ENCODE assay signal across 17 cellular contexts in the genomic region with DNA sequence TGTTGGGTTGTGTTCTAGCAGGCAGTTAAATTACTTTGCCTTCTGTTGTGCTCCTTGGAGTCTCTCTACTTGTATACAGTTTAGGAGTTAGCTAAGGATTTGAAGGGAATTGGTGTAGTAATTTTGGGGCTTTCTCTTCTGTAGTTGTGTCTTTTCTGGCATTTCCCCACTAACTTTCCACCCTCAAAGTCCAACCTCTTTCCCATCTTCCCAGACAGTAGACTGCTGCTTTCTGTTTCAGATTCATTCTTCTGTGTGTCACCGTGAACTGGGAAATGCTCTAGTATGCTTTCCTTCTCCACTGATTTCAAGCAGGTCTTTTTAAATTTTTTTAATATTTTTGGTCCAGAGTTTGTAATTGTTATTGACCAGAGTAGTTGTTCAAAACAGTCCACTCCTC. TPM values are rescaled to one million over a fixed set of nuclear protein-coding genes. Genes with fewer than 3 reads are reported as not detected.
DNase-seq lines count a peak whose midpoint lies in the region; ATAC-seq and TF ChIP-seq lines count a peak whose summit lies in the region.
"Had no signal": no experiment of that assay in that cellular context is flagged by ENCODE, and none has a peak within 500 bp of the region (broad histone marks: within the 10 kb centered on the region; RNA-seq: fewer than 3 reads in every experiment).

No MANE protein-coding gene starts in this region.

- H2AFZ ChIP-seq in IMR-90 (replicated peaks; ENCODE audit: low read length, poor library complexity): no peak overlapping the region
- H2AFZ ChIP-seq: PC-9 had no signal

- H3K27ac ChIP-seq in IMR-90 (ENCODE audit: insufficient read depth, low read length): peak overlapping the region; percentile 16; the same call in 1 of the 2 replicates
- peak overlapping the region in 3 of 4 donors; percentile 28 to 98 (median 94) for H3K27ac ChIP-seq in gastrocnemius medialis
- peak overlapping the region; percentile 45 to 65 for H3K27ac ChIP-seq in uterus
- H3K27ac ChIP-seq in ascending aorta: no peak overlapping the region
- H3K27ac ChIP-seq in upper lobe of left lung: no peak overlapping the region
- H3K27ac ChIP-seq: KMS-11, PC-9 had no signal

- H2BK5ac ChIP-seq in IMR-90 (ENCODE audit: low read depth, low read length, poor library complexity, severe bottlenecking): peak overlapping the region; percentile 49

- CTCF ChIA-PET in IMR-90 (lab: Yijun Ruan, JAX): no interaction called here

- peak overlapping the region in 1 of 2 experiments; percentile 8; a peak in 1 of 4 replicates for H4K8ac ChIP-seq in IMR-90 (ENCODE audit: low read depth in 2 of 2, low read length in 2 of 2)

- H2BK120ac ChIP-seq in IMR-90 (ENCODE audit: low read depth, low read length): peak overlapping the region; percentile 38; the same call in 1 of the 2 replicates

- H3K4me3 ChIP-seq in IMR-90 (ENCODE audit: insufficient read depth, low read depth, low read length) (no peak overlapping the region), fibroblast of villous mesenchyme (ENCODE audit: low read depth, low read length) (no peak overlapping the region), gastrocnemius medialis (no peak overlapping the region), uterus (no peak overlapping the region), ascending aorta (no peak overlapping the region), upper lobe of left lung (no peak overlapping the region)
- H3K4me3 ChIP-seq: PC-9 had no signal

- H3K18ac ChIP-seq in IMR-90 (ENCODE audit: low read depth, low read length): peak overlapping the region; percentile 81

- intact Hi-C loops in IMR-90 (cut with micrococcal nuclease) (no loop called here), gastrocnemius medialis (cut with DNase I; ENCODE audit: low total_unique reads) (no loop called here), uterus (cut with DNase I; ENCODE audit: low total_unique reads) (no loop called here), ascending aorta (cut with DNase I) (no loop called here)

- H3K36me3 ChIP-seq in IMR-90 (ENCODE audit: control insufficient read depth, insufficient read depth, low read length): no peaks in the 10 kb centered on the region
- no peaks in the 10 kb centered on the region for H3K36me3 ChIP-seq in gastrocnemius medialis
- no peaks in the 10 kb centered on the region for H3K36me3 ChIP-seq in uterus
- H3K36me3 ChIP-seq in ascending aorta: no peaks in the 10 kb centered on the region
- H3K36me3 ChIP-seq in upper lobe of left lung: no peaks in the 10 kb centered on the region

- H3K79me1 ChIP-seq in IMR-90 (ENCODE audit: low read depth in 1 of 2, low read length in 2 of 2): peaks cover 0 to 9% of the 10 kb centered on the region in 2 experiments; a peak in 2 of 4 replicates

- no peaks in the 10 kb centered on the region for H3K9me3 ChIP-seq in IMR-90 (ENCODE audit: control insufficient read depth, insufficient read depth, low read length)
- H3K9me3 ChIP-seq in gastrocnemius medialis: no peaks in the 10 kb centered on the region
- no peaks in the 10 kb centered on the region for H3K9me3 ChIP-seq in uterus
- H3K9me3 ChIP-seq in ascending aorta: no peaks in the 10 kb centered on the region
- H3K9me3 ChIP-seq in upper lobe of left lung: no peaks in the 10 kb centered on the region

- in situ Hi-C loops in IMR-90 (cut with MboI; ENCODE audit: low sequenced_read_pairs): no loop called here
- in situ Hi-C loops in gastrocnemius medialis (cut with MboI; ENCODE audit: low sequenced_read_pairs in 4 of 4): no loop called here

- peak overlapping the region; percentile 78 for H3K4ac ChIP-seq in IMR-90 (ENCODE audit: low read depth, low read length)

- H4K91ac ChIP-seq in IMR-90 (ENCODE audit: insufficient read depth, low read depth, low read length): peak overlapping the region; percentile 79

- no peak for TF ChIP-seq RAD21 in IMR-90 (IDR thresholded peaks at IDR 0.05; ENCODE audit: low read length)

- no peak overlapping the region for H3K9ac ChIP-seq in IMR-90 (ENCODE audit: low read depth, low read length)
- H3K9ac ChIP-seq: KMS-11 had no signal

- H2BK20ac ChIP-seq in IMR-90 (ENCODE audit: low read depth, low read length): peak overlapping the region; percentile 78

- no peak for TF ChIP-seq EP300 in upper lobe of left lung (IDR thresholded peaks at IDR 0.05)

- peaks cover 28% of the 10 kb centered on the region for H3K9me1 ChIP-seq in IMR-90 (ENCODE audit: insufficient read depth, low read length)

- POLR2A ChIA-PET in IMR-90 (lab: Charles Lee; ENCODE audit: unreplicated experiment): no interaction called here

- ATAC-seq in IMR-90 (ENCODE audit: low read depth) (no peak), gastrocnemius medialis (no peak), upper lobe of left lung (ENCODE audit: low FRiP score in 2 of 2) (no peak)

- peaks cover 37% of the 10 kb centered on the region for H3K4me1 ChIP-seq in IMR-90 (ENCODE audit: control insufficient read depth, insufficient read depth, low read length)
- H3K4me1 ChIP-seq in gastrocnemius medialis: peaks cover 45 to 52% of the 10 kb centered on the region in 2 donors
- no peaks in the 10 kb centered on the region for H3K4me1 ChIP-seq in uterus
- peaks cover 14 to 32% of the 10 kb centered on the region in 2 donors for H3K4me1 ChIP-seq in ascending aorta
- H3K4me1 ChIP-seq in upper lobe of left lung: peaks cover 23 to 42% (median 32%) of the 10 kb centered on the region in 4 donors

- TF ChIP-seq CTCF in IMR-90 (conservative IDR thresholded peaks at IDR 0.05; ENCODE audit: low read depth, low read length) (no peak), fibroblast of villous mesenchyme (IDR thresholded peaks at IDR 0.05; ENCODE audit: insufficient read depth, low read depth, low read length) (no peak), gastrocnemius medialis (IDR thresholded peaks at IDR 0.05 in 4 of 5, conservative IDR thresholded peaks at IDR 0.05 in 1 of 5) (no peak), uterus (IDR thresholded peaks at IDR 0.05) (no peak), ascending aorta (IDR thresholded peaks at IDR 0.05) (no peak), upper lobe of left lung (IDR thresholded peaks at IDR 0.05) (no peak)

- TF ChIP-seq POLR2A in IMR-90 (IDR thresholded peaks at IDR 0.05; ENCODE audit: low read depth, low read length) (no peak), gastrocnemius medialis (IDR thresholded peaks at IDR 0.05) (no peak), uterus (IDR thresholded peaks at IDR 0.05) (no peak), upper lobe of left lung (IDR thresholded peaks at IDR 0.05) (no peak)

- H2AK5ac ChIP-seq in IMR-90 (ENCODE audit: low read depth, low read length): peak overlapping the region; percentile 88

- peaks cover 3% of the 10 kb centered on the region for H4K20me1 ChIP-seq in IMR-90 (ENCODE audit: insufficient read depth, low read length)

- H4K5ac ChIP-seq in IMR-90 (ENCODE audit: low read depth, low read length): peak overlapping the region; percentile 55; the same call in 1 of the 2 replicates

- no TSS peak for BruUV-seq in IMR-90 (replicated peaks; lab: Mats Ljungman, UMichigan)

- H2BK15ac ChIP-seq in IMR-90 (ENCODE audit: low read depth, low read length): peak overlapping the region; percentile 99; the same call in 2 of the 3 replicates

- no peak overlapping the region for H2AK9ac ChIP-seq in IMR-90 (replicated peaks; ENCODE audit: low read depth, low read length, poor library complexity)

- dilution Hi-C loops in IMR-90 (cut with HindIII; ENCODE audit: low sequenced_read_pairs, unreplicated experiment): no loop called here

- peak overlapping the region; percentile 91 for H3K14ac ChIP-seq in IMR-90 (replicated peaks; ENCODE audit: low read depth, low read length)

- H3K23ac ChIP-seq in IMR-90 (ENCODE audit: low read depth, low read length): peak overlapping the region; percentile 43; the same call in 1 of the 2 replicates

- WGBS in IMR-90 (ENCODE audit: extremely low coverage in 2 of 2, insufficient read length in 1 of 2), 2 experiments: no CpG with 5 or more reads among the region's 1 CpG
- WGBS in upper lobe of left lung, 2 donors: 44 to 57% methylated on average over 1 of the region's 1 CpG

- no peaks in the 10 kb centered on the region for H3K27me3 ChIP-seq in IMR-90 (ENCODE audit: control insufficient read depth, insufficient read depth, low read length)
- no peaks in the 10 kb centered on the region for H3K27me3 ChIP-seq in gastrocnemius medialis
- H3K27me3 ChIP-seq in uterus: no peaks in the 10 kb centered on the region
- no peaks in the 10 kb centered on the region for H3K27me3 ChIP-seq in ascending aorta
- no peaks in the 10 kb centered on the region for H3K27me3 ChIP-seq in upper lobe of left lung

- DNase-seq in IMR-90 (peak; percentile 32), fibroblast of villous mesenchyme (ENCODE audit: low read depth) (peak; percentile 31), gastrocnemius medialis (no peak), uterus (no peak), ascending aorta (ENCODE audit: low spot score in 2 of 2) (no peak), germinal center (ENCODE audit: low spot score) (no peak), upper lobe of left lung (no peak)
- DNase-seq: C1 segment of cervical spinal cord, DMS 273 treated with DMSO at 0.1 percent for 48 hours, GF-D8, NCI-H1048, NCI-H146, NCI-H2081, NCI-H510A, NCI-H82, PC-9 had no signal

- H3K4me2 ChIP-seq in IMR-90 (ENCODE audit: low read depth, low read length): peak overlapping the region; percentile 15; the same call in 1 of the 2 replicates
- H3K4me2 ChIP-seq: KMS-11, PC-9 had no signal

- 0 out of 2 replicates have a peak overlapping the region, but pooled peaks have one; percentile 50 for H3K56ac ChIP-seq in IMR-90 (ENCODE audit: extremely low read depth, insufficient read depth, low read length)

TF ChIP-seq in IMR-90, 13 proteins besides CTCF, POLR2A, EP300 and RAD21 (continues in another document):
- TF ChIP-seq, protein P1, sequence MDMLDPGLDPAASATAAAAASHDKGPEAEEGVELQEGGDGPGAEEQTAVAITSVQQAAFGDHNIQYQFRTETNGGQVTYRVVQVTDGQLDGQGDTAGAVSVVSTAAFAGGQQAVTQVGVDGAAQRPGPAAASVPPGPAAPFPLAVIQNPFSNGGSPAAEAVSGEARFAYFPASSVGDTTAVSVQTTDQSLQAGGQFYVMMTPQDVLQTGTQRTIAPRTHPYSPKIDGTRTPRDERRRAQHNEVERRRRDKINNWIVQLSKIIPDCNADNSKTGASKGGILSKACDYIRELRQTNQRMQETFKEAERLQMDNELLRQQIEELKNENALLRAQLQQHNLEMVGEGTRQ (IDR thresholded peaks at IDR 0.05; ENCODE audit: low read depth, low read length): no peak
- TF ChIP-seq CHD1 (IDR thresholded peaks at IDR 0.05; ENCODE audit: low read depth, low read length) (no peak), NFE2L2 (IDR thresholded peaks at IDR 0.05; ENCODE audit: low read depth, low read length) (no peak), MAZ (IDR thresholded peaks at IDR 0.05; ENCODE audit: borderline replicate concordance, low read depth, low read length) (no peak)

RNA-seq across cellular contexts. Expression of a gene that starts 4.5 kb away (rescaled TPM):
- total RNA-seq in IMR-90 (2012; rRNA removed): 9.5 and 14.7 TPM in 2 replicates
- polyA plus RNA-seq in IMR-90 (2012; rRNA removed): 23.5 and 25.1 TPM in 2 replicates
- polyA plus RNA-seq in IMR-90 (2012; cell fraction: cytosol; rRNA removed): 17.2 and 30.6 TPM in 2 replicates
- 24.7 and 29.8 TPM in 2 replicates for polyA plus RNA-seq in IMR-90 (2012; cell fraction: nucleus; rRNA removed; ENCODE audit: low replicate concordance)
- 19.9 and 37.4 TPM in 2 replicates for total RNA-seq in fibroblast of villous mesenchyme
- total RNA-seq in gastrocnemius medialis: 10 to 100 TPM in 3 of 4 donors, 1 to 10 TPM in 1; 9.1 to 48.3 (median 12.1) TPM
- total RNA-seq in uterus: 10 to 100 TPM; 10.2 to 65.3 (median 32.0) TPM
- total RNA-seq in ascending aorta: 19.6 TPM
- 10 to 100 TPM in 2 of 6 donors, 1 to 10 TPM in 4; 3.9 to 26.0 (median 7.9) TPM for total RNA-seq in upper lobe of left lung

Comparison
In these comparisons a context has a peak if more than half of its experiments do, and no peak if none do; other contexts are left out.
1. DNase-seq: peak in IMR-90 (single experiment) and fibroblast of villous mesenchyme (single experiment); none in gastrocnemius medialis (0 of 2), uterus (0 of 2), ascending aorta (0 of 2), germinal center (single experiment) and upper lobe of left lung (0 of 2).
2. H3K27ac ChIP-seq: peak in IMR-90 (single experiment), gastrocnemius medialis (3 of 4) and uterus (2 of 2); none in ascending aorta (0 of 2) and upper lobe of left lung (0 of 4).